ENCODE assay signal across 12 cellular contexts in the genomic region with DNA sequence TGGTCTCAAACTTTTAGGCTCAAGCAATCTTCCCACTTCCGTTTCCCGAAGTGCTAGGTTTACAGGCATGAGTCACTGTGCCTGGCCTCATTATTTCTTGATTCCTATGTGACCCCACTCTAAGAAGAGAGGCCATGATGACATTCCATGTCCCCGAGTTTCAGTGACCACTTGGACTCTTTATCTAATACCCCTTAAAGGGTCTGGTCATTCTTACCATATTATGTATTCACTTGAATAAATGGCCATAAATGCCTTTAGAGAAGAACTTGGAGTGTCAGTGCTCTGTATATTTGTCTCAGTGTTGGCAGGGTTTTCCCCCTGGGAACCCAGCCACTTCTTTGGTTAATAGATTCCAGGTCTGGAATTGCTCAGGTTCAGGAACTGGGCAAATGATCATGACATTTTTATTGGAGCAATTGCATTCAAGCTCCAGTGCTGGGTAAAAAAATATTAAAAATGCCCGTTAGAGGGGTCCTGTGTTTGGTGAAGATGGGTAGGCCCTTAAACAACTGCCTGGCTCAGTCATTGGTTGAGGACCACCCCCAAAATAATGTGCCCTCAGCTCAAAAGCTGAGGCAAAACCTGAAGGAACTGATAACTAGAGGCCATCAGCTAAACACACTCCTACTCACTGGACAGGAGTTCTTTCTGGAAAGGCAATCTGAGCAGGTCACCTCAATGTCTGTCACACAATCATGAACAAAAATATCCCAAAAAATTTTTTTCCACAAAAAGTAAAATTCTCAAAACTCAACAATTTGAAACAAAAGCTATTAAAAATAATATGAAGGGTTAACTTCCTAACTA.
DNase-seq lines count a peak whose midpoint lies in the region; ATAC-seq and TF ChIP-seq lines count a peak whose summit lies in the region.
"Had no signal": no experiment of that assay in that cellular context is flagged by ENCODE, and none has a peak within 500 bp of the region (broad histone marks: within the 10 kb centered on the region; RNA-seq: fewer than 3 reads in every experiment).

No MANE protein-coding gene starts in this region.

- POLR2A ChIA-PET in RWPE1 (lab: Yijun Ruan, JAX; ENCODE audit: low non-redundant PET): interaction anchor here (0.9 kb wide), 1 partner anchor 13 kb away, joined by 3 read pairs; no protein-coding TSS in a partner anchor

- peaks cover 0 to 28% (median 16%) of the 10 kb centered on the region in 4 donors for H3K4me1 ChIP-seq in sigmoid colon

- no peaks in the 10 kb centered on the region for H3K27me3 ChIP-seq in sigmoid colon

- 13 to 47% methylated on average over 4 of the region's 4 CpGs for WGBS in sigmoid colon, 2 donors

- peak in 3 of 4 donors; percentile 46 to 86 (median 81) for TF ChIP-seq EP300 in sigmoid colon (IDR thresholded peaks at IDR 0.05)

- no peak for ATAC-seq in HG02973 (IDR thresholded peaks at IDR 0.05; ENCODE audit: unreplicated experiment)
- ATAC-seq: activated CD8-positive, alpha-beta T cell treated with anti-CD3 and anti-CD28 coated beads for 36 hours; natural killer cell had no signal

- H3K27ac ChIP-seq in RWPE1 (0 out of 2 replicates have a peak overlapping the region, but pooled peaks have one; percentile 27), sigmoid colon (peak overlapping the region; percentile 50 to 75 (median 60))

- no peaks in the 10 kb centered on the region for H3K36me3 ChIP-seq in sigmoid colon

- DNase-seq in GM04503 (ENCODE audit: low read depth): peak; percentile 47
- DNase-seq in RWPE1 (ENCODE audit: low spot score): no peak
- peak; percentile 76 for DNase-seq in fibroblast of villous mesenchyme (ENCODE audit: low read depth)
- peak; percentile 89 for DNase-seq in sigmoid colon
- DNase-seq in NCI-H2171 (lab: John Stamatoyannopoulos, UW): no peak
- DNase-seq in NCI-H2029 treated with DMSO at 0.1 percent for 48 hours (lab: John Stamatoyannopoulos, UW): no peak
- DNase-seq in activated gamma-delta T cell treated with Interleukin-2 at 50 U/mL for 16 hours: no peak
- DNase-seq: activated CD8-positive, alpha-beta T cell treated with anti-CD3 and anti-CD28 coated beads for 36 hours; natural killer cell; NCI-H1092; NCI-H82 had no signal

- intact Hi-C loops in sigmoid colon (cut with DNase I): loop anchor here (2.0 to 10.0 kb wide), 4 partner anchors 166 to 552 kb away; a partner anchor contains a TSS

- CTCF ChIA-PET in RWPE1 (lab: Yijun Ruan, JAX): interaction anchor here (0.6 to 1.0 kb wide), 6 partner anchors 10 to 713 kb away, joined by 4 to 5 read pairs (median 4); no protein-coding TSS in a partner anchor

- TF ChIP-seq CTCF in RWPE1 (conservative IDR thresholded peaks at IDR 0.05; ENCODE audit: low read depth) (no peak), fibroblast of villous mesenchyme (IDR thresholded peaks at IDR 0.05; ENCODE audit: insufficient read depth, low read depth, low read length) (no peak), sigmoid colon (IDR thresholded peaks at IDR 0.05) (no peak)

- no peaks in the 10 kb centered on the region for H3K9me3 ChIP-seq in sigmoid colon

- TF ChIP-seq POLR2A in sigmoid colon (IDR thresholded peaks at IDR 0.05): no peak

- H3K4me3 ChIP-seq in fibroblast of villous mesenchyme (ENCODE audit: low read depth, low read length) (no peak overlapping the region), sigmoid colon (no peak overlapping the region)

Comparison
In these comparisons a context has a peak if more than half of its experiments do, and no peak if none do; other contexts are left out.
1. DNase-seq: peak in GM04503 (single experiment), fibroblast of villous mesenchyme (single experiment) and sigmoid colon (single experiment); none in RWPE1 (single experiment), NCI-H2171 (single experiment), NCI-H2029 treated with DMSO at 0.1 percent for 48 hours (single experiment) and activated gamma-delta T cell treated with Interleukin-2 at 50 U/mL for 16 hours (single experiment).